9 cellular contexts compared by ENCODE assay signal in genomic region chr2:88059979-88060906, GRCh38. TPM values are rescaled to one million over a fixed set of nuclear protein-coding genes. Genes with fewer than 3 reads are reported as not detected.
DNase-seq lines count a peak whose midpoint lies in the region; ATAC-seq and TF ChIP-seq lines count a peak whose summit lies in the region.
"Had no signal": no experiment of that assay in that cellular context is flagged by ENCODE, and none has a peak within 500 bp of the region (broad histone marks: within the 10 kb centered on the region; RNA-seq: fewer than 3 reads in every experiment).

No MANE protein-coding gene starts in this region.

- no peaks in the 10 kb centered on the region for H3K9me3 ChIP-seq in adrenal gland (replicated peaks in 1 of 3)

- intact Hi-C loops in adrenal gland (cut with DNase I): loop anchor here (2.0 to 5.0 kb wide), 2 partner anchors 102 to 103 kb away; no protein-coding TSS in a partner anchor

- ATAC-seq in HG03378 (IDR thresholded peaks at IDR 0.05; ENCODE audit: unreplicated experiment) (peak; percentile 54), GM21360 (IDR thresholded peaks at IDR 0.05; ENCODE audit: unreplicated experiment) (no peak)

- TF ChIP-seq POLR2A in adrenal gland (IDR thresholded peaks at IDR 0.05): no peak

- TF ChIP-seq CTCF in BJ (IDR thresholded peaks at IDR 0.05; ENCODE audit: insufficient read depth, low read depth, low read length) (peak; percentile 83), GM13976 (IDR thresholded peaks at IDR 0.05; ENCODE audit: borderline replicate concordance, control extremely low read depth, extremely low read depth, insufficient read depth, missing control alignments) (peak; percentile 47), adrenal gland (IDR thresholded peaks at IDR 0.05) (peak; percentile 45 to 75 (median 68))

- H3K4me3 ChIP-seq in BJ (ENCODE audit: low read depth, low read length) (no peak overlapping the region), adrenal gland (no peak overlapping the region)

- H3K4me1 ChIP-seq in adrenal gland (replicated peaks in 1 of 2): peaks cover 0 to 5% of the 10 kb centered on the region in 2 donors

- DNase-seq in BJ (ENCODE audit: low read depth): no peak
- DNase-seq in GM13976 (ENCODE audit: low spot score): peak; percentile 69
- peak; percentile 49 for DNase-seq in NCI-H748 (lab: John Stamatoyannopoulos, UW; ENCODE audit: unreplicated experiment)
- peak in 1 of 7 donors; percentile 28 for DNase-seq in adrenal gland
- peak; percentile 66 for DNase-seq in iPS-NIHi11 (ENCODE audit: low spot score)
- peak; percentile 13 for DNase-seq in stimulated activated naive CD4-positive, alpha-beta T cell treated with Interleukin-2 at 50 U/mL for 16 hours (lab: John Stamatoyannopoulos, UW)

- 27 to 37% (median 30%) methylated on average over 5 of the region's 5 CpGs for WGBS in adrenal gland, 4 donors

- no peak overlapping the region for H3K27ac ChIP-seq in adrenal gland

- CTCF ChIA-PET in BJ (lab: Yijun Ruan, JAX): interaction anchor here (0.6 to 4.8 kb wide), 41 partner anchors 9 to 639 kb away, joined by 3 to 159 read pairs (median 5); partner anchors contain the start of genes FABP1 and THNSL2

- in situ Hi-C loops in GM13976 (cut with MboI; ENCODE audit: low sequenced_read_pairs, unreplicated experiment): loop anchor here (25.0 kb wide), 1 partner anchor 602 kb away; no protein-coding TSS in a partner anchor

- POLR2A ChIA-PET in BJ (lab: Charles Lee): interaction anchor here (0.6 to 0.7 kb wide), 2 partner anchors 99 to 111 kb away, joined by 3 read pairs; no protein-coding TSS in a partner anchor

- H3K27me3 ChIP-seq in BJ (ENCODE audit: control insufficient read depth, insufficient read depth, low read length): no peaks in the 10 kb centered on the region
- no peaks in the 10 kb centered on the region for H3K27me3 ChIP-seq in adrenal gland

- H3K36me3 ChIP-seq in BJ (ENCODE audit: control insufficient read depth, insufficient read depth, low read length): no peaks in the 10 kb centered on the region
- H3K36me3 ChIP-seq in adrenal gland (replicated peaks in 1 of 2): no peaks in the 10 kb centered on the region

RNA-seq across cellular contexts. Expression of gene KRCC1, which starts 4.7 kb away (rescaled TPM):
- polyA plus RNA-seq in BJ (2011; rRNA removed) (16.8 and 33.7 TPM in 2 replicates), adrenal gland (10 to 100 TPM; 20.5 to 40.2 (median 29.0) TPM)
- 3.2 and 3.7 TPM in 2 replicates for polyA minus RNA-seq in BJ (2011; rRNA and poly(A)+ RNA removed)
- total RNA-seq in adrenal gland: 10 to 100 TPM; 12.0 to 24.8 (median 17.7) TPM

RNA-seq across cellular contexts. Expression of gene SMYD1, which starts 7.4 kb away (rescaled TPM):
- polyA plus RNA-seq in BJ (2011; rRNA removed): not detected in 2 replicates
- not detected in 2 replicates for polyA minus RNA-seq in BJ (2011; rRNA and poly(A)+ RNA removed)
- total RNA-seq in adrenal gland: under 1 TPM in 1 of 8 donors, not detected in 7; 0.34 TPM
- under 1 TPM in 2 of 3 donors, not detected in 1; under 0.01 to 0.08 TPM for polyA plus RNA-seq in adrenal gland
- polyA plus RNA-seq: IgD-negative memory B cell had no signal

RNA-seq across cellular contexts. Expression of gene RNU2-63P, which starts 43.9 kb away (rescaled TPM):
- polyA plus RNA-seq in BJ (2011; rRNA removed) (not detected in 2 replicates), adrenal gland (not detected)
- polyA minus RNA-seq in BJ (2011; rRNA and poly(A)+ RNA removed): 24.5 and 35.8 TPM in 2 replicates
- total RNA-seq in adrenal gland: 10 to 100 TPM in 1 of 8 donors, 1 to 10 TPM in 1, not detected in 6; 4.9 to 15.2 TPM
- polyA plus RNA-seq: IgD-negative memory B cell had no signal
